Comparison of ENCODE assay signal across 37 cellular contexts in the genomic region with DNA sequence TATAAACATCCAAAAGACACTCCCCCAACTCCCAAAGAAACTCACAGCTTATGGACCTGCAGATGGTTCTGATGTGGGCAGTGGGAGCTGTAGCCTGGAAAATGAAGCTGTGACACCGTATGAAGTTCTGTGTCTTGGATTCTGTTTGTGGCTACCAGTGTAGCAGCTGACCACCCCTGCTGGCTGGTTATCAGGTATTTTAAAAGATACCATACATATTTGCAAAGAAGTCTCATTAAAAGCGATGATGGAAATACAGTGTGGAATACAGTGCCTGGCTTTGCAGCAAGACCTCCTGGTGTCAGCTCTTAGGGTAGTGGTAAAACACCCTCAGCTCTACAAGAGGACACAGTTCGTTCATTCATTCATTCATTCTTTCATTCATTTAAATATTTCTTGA.
"Had no signal": no experiment of that assay in that cellular context is flagged by ENCODE, and none has a peak within 500 bp of the region (broad histone marks: within the 10 kb centered on the region; RNA-seq: fewer than 3 reads in every experiment).

No MANE protein-coding gene starts in this region.

- H3K36me3 Mint-ChIP-seq: activated CD8-positive, alpha-beta memory T cell treated with anti-CD3 and anti-CD28 coated beads, Interleukin-2, amount 10 ng/mL, durations not matched to agents 7 days and 5 days; activated naive CD4-positive, alpha-beta T cell treated with anti-CD3 and anti-CD28 coated beads, Interleukin-2, amount 10 ng/mL, durations not matched to agents 7 days and 5 days; activated naive CD4-positive, alpha-beta T cell treated with anti-CD3 and anti-CD28 coated beads, Interleukin-2, amount 50 U/mL, for 24 hours; activated naive CD8-positive, alpha-beta T cell; activated naive CD8-positive, alpha-beta T cell treated with anti-CD3 and anti-CD28 coated beads, Interleukin-2, amount 10 ng/mL, durations not matched to agents 7 days and 5 days; brain had no signal

- H3K27me3 ChIP-seq: ascending aorta had no signal

- H3K4me3 ChIP-seq: ascending aorta, cardiac muscle cell had no signal

- H3K4me1 ChIP-seq: ascending aorta had no signal

- ATAC-seq: activated CD8-positive, alpha-beta memory T cell treated with anti-CD3 and anti-CD28 coated beads, Interleukin-2, amount 10 ng/mL, durations not matched to agents 7 days and 5 days; activated CD8-positive, alpha-beta T cell treated with anti-CD3 and anti-CD28 coated beads, Interleukin-2, amount 10 ng/mL, durations not matched to agents 7 days and 5 days; activated naive CD8-positive, alpha-beta T cell treated with anti-CD3 and anti-CD28 coated beads, Interleukin-2, amount 50 U/mL, for 24 hours had no signal

- H3K4me3 Mint-ChIP-seq: activated B cell treated with CpG ODN at 0.5 μM for 24 hours; activated CD4-positive, alpha-beta memory T cell treated with anti-CD3 and anti-CD28 coated beads, Interleukin-2, amount 10 ng/mL, durations not matched to agents 7 days and 5 days; activated CD4-positive, alpha-beta T cell treated with anti-CD3 and anti-CD28 coated beads, Interleukin-2, amount 10 ng/mL, durations not matched to agents 7 days and 5 days; activated CD8-positive, alpha-beta memory T cell treated with anti-CD3 and anti-CD28 coated beads, Interleukin-2, amount 10 ng/mL, durations not matched to agents 7 days and 5 days; activated CD8-positive, alpha-beta T cell treated with anti-CD3 and anti-CD28 coated beads, Interleukin-2, amount 10 ng/mL, durations not matched to agents 7 days and 5 days; activated naive CD4-positive, alpha-beta T cell treated with anti-CD3 and anti-CD28 coated beads, Interleukin-2, amount 10 ng/mL, durations not matched to agents 7 days and 5 days; activated naive CD4-positive, alpha-beta T cell treated with anti-CD3 and anti-CD28 coated beads, Interleukin-2, amount 50 U/mL, for 24 hours; activated naive CD8-positive, alpha-beta T cell; activated naive CD8-positive, alpha-beta T cell treated with anti-CD3 and anti-CD28 coated beads, Interleukin-2, amount 10 ng/mL, durations not matched to agents 7 days and 5 days; activated naive CD8-positive, alpha-beta T cell treated with anti-CD3 and anti-CD28 coated beads, Interleukin-2, amount 50 U/mL, for 24 hours; activated T-cell treated with anti-CD3 and anti-CD28 coated beads, Interleukin-2, amount 50 U/mL, for 24 hours; brain; central memory CD8-positive, alpha-beta T cell; T-helper 1 cell treated with Interleukin-12 subunit alpha and Interleukin-12 subunit beta and Interleukin-4 antibody, amounts not matched to agents 30 μg/mL and 1 μg/mL, for 36 hours; T-helper 2 cell treated with Interferon-gamma antibody and Interleukin-4, amounts not matched to agents 5 μg/mL and 100 μg/mL, for 36 hours had no signal

- H3K27ac ChIP-seq: ascending aorta, cardiac muscle cell, VCaP had no signal

- DNase-seq: activated B cell treated with CpG ODN at 0.5 μM for 24 hours; activated CD4-positive, alpha-beta memory T cell treated with anti-CD3 and anti-CD28 coated beads, Interleukin-2, amount 10 ng/mL, durations not matched to agents 7 days and 5 days; activated CD4-positive, alpha-beta T cell treated with anti-CD3 and anti-CD28 coated beads for 48 hours; activated CD4-positive, alpha-beta T cell treated with anti-CD3 and anti-CD28 coated beads, Interleukin-2, amount 10 ng/mL, durations not matched to agents 7 days and 5 days; activated CD4-positive, alpha-beta T cell treated with anti-CD3 and anti-CD28 coated beads, Interleukin-2, amount 50 U/mL, for 48 hours; activated CD4-positive, CD25-positive, alpha-beta regulatory T cell treated with anti-CD3 and anti-CD28 coated beads, Interleukin-2, amount 50 U/mL, for 72 hours; activated CD8-positive, alpha-beta memory T cell treated with anti-CD3 and anti-CD28 coated beads for 24 hours; activated CD8-positive, alpha-beta memory T cell treated with anti-CD3 and anti-CD28 coated beads, Interleukin-2, amount 10 ng/mL, durations not matched to agents 7 days and 5 days; activated CD8-positive, alpha-beta memory T cell treated with anti-CD3 and anti-CD28 coated beads, Interleukin-2, amount 50 U/mL, for 48 hours; activated CD8-positive, alpha-beta T cell treated with anti-CD3 and anti-CD28 coated beads, Interleukin-2, amount 10 ng/mL, durations not matched to agents 7 days and 5 days; activated effector memory CD4-positive, alpha-beta T cell treated with Interleukin-2 at 50 U/mL for 16 hours; activated gamma-delta T cell; activated naive CD4-positive, alpha-beta T cell treated with anti-CD3 and anti-CD28 coated beads, Interleukin-2, amount 10 ng/mL, durations not matched to agents 7 days and 5 days; activated naive CD4-positive, alpha-beta T cell treated with Interleukin-2 at 50 U/mL for 16 hours; activated naive CD8-positive, alpha-beta T cell treated with anti-CD3 and anti-CD28 coated beads, Interleukin-2, amount 10 ng/mL, durations not matched to agents 7 days and 5 days; activated naive CD8-positive, alpha-beta T cell treated with anti-CD3 and anti-CD28 coated beads, Interleukin-2, amount 50 U/mL, for 24 hours; activated T-cell treated with anti-CD3 and anti-CD28 coated beads, Interleukin-2, amount 50 U/mL, for 24 hours; activated T-cell treated with anti-CD3 and anti-CD28 coated beads, Interleukin-2, amount 50 U/mL, for 48 hours; amygdala; anterior cingulate cortex; caudate nucleus; cerebellar nuclear complex; T-helper 1 cell; T-helper 2 cell; T-helper 9 cell had no signal

- FAIRE-seq: bronchial epithelial cell, TTC549 had no signal

- H3K4me1 Mint-ChIP-seq: activated B cell treated with CpG ODN at 0.5 μM for 24 hours; activated CD4-positive, alpha-beta memory T cell treated with anti-CD3 and anti-CD28 coated beads, Interleukin-2, amount 10 ng/mL, durations not matched to agents 7 days and 5 days; activated CD4-positive, alpha-beta T cell treated with anti-CD3 and anti-CD28 coated beads, Interleukin-2, amount 10 ng/mL, durations not matched to agents 7 days and 5 days; activated CD8-positive, alpha-beta memory T cell treated with anti-CD3 and anti-CD28 coated beads, Interleukin-2, amount 10 ng/mL, durations not matched to agents 7 days and 5 days; activated naive CD4-positive, alpha-beta T cell treated with anti-CD3 and anti-CD28 coated beads, Interleukin-2, amount 10 ng/mL, durations not matched to agents 7 days and 5 days; activated naive CD4-positive, alpha-beta T cell treated with anti-CD3 and anti-CD28 coated beads, Interleukin-2, amount 50 U/mL, for 24 hours; activated naive CD8-positive, alpha-beta T cell treated with anti-CD3 and anti-CD28 coated beads, Interleukin-2, amount 10 ng/mL, durations not matched to agents 7 days and 5 days; activated naive CD8-positive, alpha-beta T cell treated with anti-CD3 and anti-CD28 coated beads, Interleukin-2, amount 50 U/mL, for 24 hours; brain; central memory CD8-positive, alpha-beta T cell had no signal

- H3K9me3 Mint-ChIP-seq: activated CD4-positive, alpha-beta memory T cell treated with anti-CD3 and anti-CD28 coated beads, Interleukin-2, amount 10 ng/mL, durations not matched to agents 7 days and 5 days; activated CD4-positive, alpha-beta T cell treated with anti-CD3 and anti-CD28 coated beads, Interleukin-2, amount 10 ng/mL, durations not matched to agents 7 days and 5 days; activated naive CD4-positive, alpha-beta T cell treated with anti-CD3 and anti-CD28 coated beads, Interleukin-2, amount 10 ng/mL, durations not matched to agents 7 days and 5 days; activated naive CD4-positive, alpha-beta T cell treated with anti-CD3 and anti-CD28 coated beads, Interleukin-2, amount 50 U/mL, for 24 hours; activated T-helper 2 cell treated with anti-CD3 and anti-CD28 coated beads, Interferon-gamma antibody, Interleukin-2, Interleukin-4, amounts not matched to agents 10 μg/mL and 5 μg/mL and 100 μg/mL, durations not matched to agents 14 hours and 24 hours and 36 hours; central memory CD8-positive, alpha-beta T cell; T-helper 1 cell treated with Interleukin-12 subunit alpha and Interleukin-12 subunit beta and Interleukin-4 antibody, amounts not matched to agents 30 μg/mL and 1 μg/mL, for 36 hours; T-helper 2 cell treated with Interferon-gamma antibody and Interleukin-4, amounts not matched to agents 5 μg/mL and 100 μg/mL, for 36 hours had no signal

- H3K27ac Mint-ChIP-seq: activated B cell treated with CpG ODN at 0.5 μM for 24 hours; activated CD4-positive, alpha-beta memory T cell treated with anti-CD3 and anti-CD28 coated beads, Interleukin-2, amount 10 ng/mL, durations not matched to agents 7 days and 5 days; activated CD4-positive, alpha-beta T cell treated with anti-CD3 and anti-CD28 coated beads, Interleukin-2, amount 10 ng/mL, durations not matched to agents 7 days and 5 days; activated CD8-positive, alpha-beta memory T cell treated with anti-CD3 and anti-CD28 coated beads, Interleukin-2, amount 10 ng/mL, durations not matched to agents 7 days and 5 days; activated CD8-positive, alpha-beta T cell treated with anti-CD3 and anti-CD28 coated beads, Interleukin-2, amount 10 ng/mL, durations not matched to agents 7 days and 5 days; activated naive CD4-positive, alpha-beta T cell treated with anti-CD3 and anti-CD28 coated beads, Interleukin-2, amount 10 ng/mL, durations not matched to agents 7 days and 5 days; activated naive CD4-positive, alpha-beta T cell treated with anti-CD3 and anti-CD28 coated beads, Interleukin-2, amount 50 U/mL, for 24 hours; activated naive CD8-positive, alpha-beta T cell; activated naive CD8-positive, alpha-beta T cell treated with anti-CD3 and anti-CD28 coated beads, Interleukin-2, amount 10 ng/mL, durations not matched to agents 7 days and 5 days; activated naive CD8-positive, alpha-beta T cell treated with anti-CD3 and anti-CD28 coated beads, Interleukin-2, amount 50 U/mL, for 24 hours; activated T-cell treated with anti-CD3 and anti-CD28 coated beads, Interleukin-2, amount 50 U/mL, for 24 hours; activated T-helper 2 cell treated with anti-CD3 and anti-CD28 coated beads, Interferon-gamma antibody, Interleukin-2, Interleukin-4, amounts not matched to agents 10 μg/mL and 5 μg/mL and 100 μg/mL, durations not matched to agents 14 hours and 24 hours and 36 hours; brain; T-helper 1 cell treated with Interleukin-12 subunit alpha and Interleukin-12 subunit beta and Interleukin-4 antibody, amounts not matched to agents 30 μg/mL and 1 μg/mL, for 36 hours; T-helper 2 cell treated with Interferon-gamma antibody and Interleukin-4, amounts not matched to agents 5 μg/mL and 100 μg/mL, for 36 hours had no signal

- H3K36me3 ChIP-seq: ascending aorta, cardiac muscle cell had no signal
